Comparison of ENCODE assay signal across 8 cellular contexts in the genomic region with DNA sequence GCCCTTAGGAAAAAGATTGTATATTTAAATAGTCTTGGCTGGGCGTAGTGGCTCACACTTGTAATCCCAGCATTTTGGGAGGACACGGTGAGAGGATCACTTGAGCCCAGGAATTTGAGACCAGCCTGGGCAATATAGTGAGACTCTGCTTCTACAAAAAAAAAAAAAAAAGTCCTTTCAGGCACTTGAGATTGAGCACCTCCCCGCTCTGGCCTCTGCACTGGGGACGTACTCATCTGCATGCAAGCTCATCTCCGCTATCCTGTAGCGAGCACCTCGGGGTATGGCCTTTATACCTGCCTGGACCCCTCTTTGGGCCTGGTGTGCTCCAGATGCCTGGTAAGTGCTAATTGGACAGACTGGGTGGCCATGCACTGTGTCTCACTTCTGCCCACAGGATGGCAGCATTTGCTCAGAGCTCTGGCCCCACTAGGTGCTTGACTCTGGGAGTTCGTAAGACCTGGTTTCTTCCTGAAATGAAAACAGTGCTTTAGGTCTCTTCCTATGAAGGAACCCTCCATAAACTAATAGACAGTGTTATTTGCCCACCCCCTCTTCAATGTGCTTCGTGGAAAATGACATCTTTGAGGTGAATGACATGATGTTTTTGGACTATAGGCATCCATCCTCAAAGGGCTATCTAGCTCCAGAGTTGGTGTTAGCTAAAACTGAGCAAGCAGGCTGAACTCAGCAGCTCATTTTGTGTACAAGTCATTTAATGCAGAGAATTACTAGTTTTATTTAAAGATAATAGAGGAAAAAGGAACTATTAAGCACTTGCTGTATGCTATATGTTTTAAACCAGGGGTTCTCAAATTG.
DNase-seq lines count a peak whose midpoint lies in the region; ATAC-seq and TF ChIP-seq lines count a peak whose summit lies in the region.

No MANE protein-coding gene starts in this region.

- H3K27me3 ChIP-seq in KMS-11 (ENCODE audit: insufficient read depth, low read depth) (no peaks in the 10 kb centered on the region), fibroblast of lung (ENCODE audit: control insufficient read depth, insufficient read depth, low read length) (peaks cover 8% of the 10 kb centered on the region)

- no peaks in the 10 kb centered on the region for H3K27me3 Mint-ChIP-seq in activated T-cell treated with anti-CD3 and anti-CD28 coated beads, Interleukin-2, amount 50 U/mL, for 24 hours
- H3K27me3 Mint-ChIP-seq in nephron progenitor cell (ENCODE audit: low read depth, poor library complexity), result peaks cover 3% of the 10 kb centered on the region

- ATAC-seq in GM21619 (IDR thresholded peaks at IDR 0.05; ENCODE audit: unreplicated experiment), result no peak

- H3K36me3 ChIP-seq in KMS-11 (ENCODE audit: insufficient read depth) (no peaks in the 10 kb centered on the region), fibroblast of lung (ENCODE audit: control insufficient read depth, insufficient read depth, low read length) (no peaks in the 10 kb centered on the region)

- TF ChIP-seq CTCF in GM12801 (IDR thresholded peaks at IDR 0.05; ENCODE audit: extremely low read depth, insufficient read length) (peak; percentile 42), KMS-11 (conservative IDR thresholded peaks at IDR 0.05; ENCODE audit: low read depth, low read length) (peak; percentile 100), fibroblast of lung (conservative IDR thresholded peaks at IDR 0.05 in 1 of 2, IDR thresholded peaks at IDR 0.05 in 1 of 2; ENCODE audit: low read depth in 1 of 2, low read length in 2 of 2) (peak; percentile 75 to 76), nephron progenitor cell (IDR thresholded peaks at IDR 0.05) (peak; percentile 69)

- peak overlapping the region; percentile 6; the same call in 1 of the 2 replicates for H3K4me2 ChIP-seq in KMS-11
- no peak overlapping the region for H3K4me2 ChIP-seq in fibroblast of lung (ENCODE audit: extremely low read depth, insufficient read depth, low read length)

- no peaks in the 10 kb centered on the region for H3K36me3 Mint-ChIP-seq in activated T-cell treated with anti-CD3 and anti-CD28 coated beads, Interleukin-2, amount 50 U/mL, for 24 hours (ENCODE audit: low read depth)
- H3K36me3 Mint-ChIP-seq in nephron progenitor cell (ENCODE audit: low read depth), result no peaks in the 10 kb centered on the region

- no peak overlapping the region for H3K9ac ChIP-seq in KMS-11
- no peak overlapping the region for H3K9ac ChIP-seq in fibroblast of lung (ENCODE audit: insufficient read depth, low read length)

- H4K20me1 ChIP-seq in KMS-11 (ENCODE audit: insufficient read depth), result no peaks in the 10 kb centered on the region; the same call in 1 of the 2 replicates
- no peaks in the 10 kb centered on the region for H4K20me1 ChIP-seq in fibroblast of lung (ENCODE audit: control insufficient read depth, extremely low read depth, insufficient read depth, low read length)

- H3K9me3 Mint-ChIP-seq in activated T-cell treated with anti-CD3 and anti-CD28 coated beads, Interleukin-2, amount 50 U/mL, for 24 hours, result no peaks in the 10 kb centered on the region
- peaks cover 3% of the 10 kb centered on the region for H3K9me3 Mint-ChIP-seq in nephron progenitor cell

- DNase-seq in OCI-M1 (lab: John Stamatoyannopoulos, UW) (peak; percentile 90), fibroblast of lung (ENCODE audit: low read depth in 2 of 2) (peak; percentile 66 to 70), nephron progenitor cell (peak; percentile 65)
- peak; percentile 79 for DNase-seq in activated T-cell treated with anti-CD3 and anti-CD28 coated beads, Interleukin-2, amount 50 U/mL, for 24 hours
- peak; percentile 55 for DNase-seq in stimulated activated naive CD4-positive, alpha-beta T cell treated with Interleukin-2 at 50 U/mL for 16 hours (lab: John Stamatoyannopoulos, UW)

- H3K79me2 ChIP-seq in KMS-11 (ENCODE audit: insufficient read depth, low read depth) (no peaks in the 10 kb centered on the region), fibroblast of lung (ENCODE audit: control insufficient read depth, insufficient read depth, low read length) (no peaks in the 10 kb centered on the region)

- H3K27ac ChIP-seq in KMS-11 (no peak overlapping the region), fibroblast of lung (ENCODE audit: insufficient read depth, low read length) (no peak overlapping the region)

- no peak overlapping the region for H3K4me3 Mint-ChIP-seq in activated T-cell treated with anti-CD3 and anti-CD28 coated beads, Interleukin-2, amount 50 U/mL, for 24 hours
- no peak overlapping the region for H3K4me3 Mint-ChIP-seq in nephron progenitor cell

- H3K4me1 Mint-ChIP-seq in activated T-cell treated with anti-CD3 and anti-CD28 coated beads, Interleukin-2, amount 50 U/mL, for 24 hours (ENCODE audit: low read depth), result peaks cover 22% of the 10 kb centered on the region
- H3K4me1 Mint-ChIP-seq in nephron progenitor cell, result peaks cover 6% of the 10 kb centered on the region

- H3K4me3 ChIP-seq in KMS-11 (IDR thresholded peaks at IDR 0.05; ENCODE audit: insufficient read depth, low read depth, low read length), result peak overlapping the region; percentile 10
- no peak overlapping the region for H3K4me3 ChIP-seq in fibroblast of lung (replicated peaks in 1 of 4; ENCODE audit: control extremely low read depth in 1 of 4, insufficient read depth in 1 of 4, low read depth in 3 of 4, low read length in 4 of 4)

- H3K27ac Mint-ChIP-seq in activated T-cell treated with anti-CD3 and anti-CD28 coated beads, Interleukin-2, amount 50 U/mL, for 24 hours, result no peak overlapping the region
- no peak overlapping the region for H3K27ac Mint-ChIP-seq in nephron progenitor cell

- H3K4me1 ChIP-seq in KMS-11 (ENCODE audit: low read depth, poor library complexity, severe bottlenecking) (peaks cover 11% of the 10 kb centered on the region), fibroblast of lung (ENCODE audit: control insufficient read depth, extremely low read depth, insufficient read depth, low read length) (no peaks in the 10 kb centered on the region)

- H2AFZ ChIP-seq in KMS-11 (ENCODE audit: low read depth) (peak overlapping the region; percentile 1; the same call in 1 of the 2 replicates), fibroblast of lung (ENCODE audit: low read length) (no peak overlapping the region)

- H3K9me3 ChIP-seq in fibroblast of lung (ENCODE audit: control insufficient read depth, insufficient read depth, low read depth, low read length), result no peaks in the 10 kb centered on the region

Comparison
In these comparisons a context has a peak if more than half of its experiments do, and no peak if none do; other contexts are left out.
1. CTCF ChIP-seq: peak in every context shown above with its lines; median percentile 100 in KMS-11; 76 in fibroblast of lung; 69 in nephron progenitor cell; 42 in GM12801.